ENCODE assay signal across 8 cellular contexts in genomic region chr22:27918351-27919221, GRCh38. TPM values are rescaled to one million over a fixed set of nuclear protein-coding genes. Genes with fewer than 3 reads are reported as not detected.
A peak's percentile ranks its signal among the peaks of the same experiment; 100 is the strongest.
DNase-seq lines count a peak whose midpoint lies in the region; ATAC-seq and TF ChIP-seq lines count a peak whose summit lies in the region.

No MANE protein-coding gene starts in this region.

- H3K36me3 Mint-ChIP-seq in activated naive CD8-positive, alpha-beta T cell treated with anti-CD3 and anti-CD28 coated beads for 36 hours = peaks cover 38% of the 10 kb centered on the region

- H3K9me3 ChIP-seq in SK-N-MC (ENCODE audit: low read depth, low read length) = no peaks in the 10 kb centered on the region
- H3K9me3 ChIP-seq in transverse colon = no peaks in the 10 kb centered on the region

- TF ChIP-seq POLR2A in transverse colon (IDR thresholded peaks at IDR 0.05) = no peak

- 0 to 2% methylated on average over 5 to 49 of the region's 60 CpGs for WGBS in transverse colon (ENCODE audit: low coverage in 1 of 2), 2 donors

- peak overlapping the region; percentile 98 for H3K4me3 Mint-ChIP-seq in activated naive CD8-positive, alpha-beta T cell treated with anti-CD3 and anti-CD28 coated beads for 36 hours

- peaks cover 6% of the 10 kb centered on the region for H3K27me3 Mint-ChIP-seq in activated naive CD8-positive, alpha-beta T cell treated with anti-CD3 and anti-CD28 coated beads for 36 hours

- peak; percentile 7 for DNase-seq in NCI-H1436 (lab: John Stamatoyannopoulos, UW)
- no peak for DNase-seq in NCI-H1436 treated with DMSO at 0.1 percent for 48 hours (lab: John Stamatoyannopoulos, UW)
- DNase-seq in SK-N-MC (ENCODE audit: low read depth, low spot score) = no peak
- peak; percentile 74 for DNase-seq in activated naive CD8-positive, alpha-beta T cell treated with anti-CD3 and anti-CD28 coated beads for 36 hours
- DNase-seq in cardiac septum (ENCODE audit: low spot score) = peak; percentile 84
- peak; percentile 86 for DNase-seq in posterior vena cava (ENCODE audit: low spot score)
- DNase-seq in transverse colon = peak; percentile 55

- H3K27ac Mint-ChIP-seq in activated naive CD8-positive, alpha-beta T cell treated with anti-CD3 and anti-CD28 coated beads for 36 hours = peak overlapping the region; percentile 100

- no peaks in the 10 kb centered on the region for H3K9me3 Mint-ChIP-seq in activated naive CD8-positive, alpha-beta T cell treated with anti-CD3 and anti-CD28 coated beads for 36 hours

- no peak for TF ChIP-seq CTCF in transverse colon (IDR thresholded peaks at IDR 0.05)

- ATAC-seq in HG03342 (IDR thresholded peaks at IDR 0.05; ENCODE audit: unreplicated experiment) = peak; percentile 16

- no peak for TF ChIP-seq EP300 in transverse colon (IDR thresholded peaks at IDR 0.05; ENCODE audit: low read depth)

- H3K27ac ChIP-seq in SK-N-MC (peak overlapping the region; percentile 84), transverse colon (peak overlapping the region; percentile 93 to 99 (median 95))

- peak overlapping the region; percentile 87 for H3K4me3 ChIP-seq in SK-N-MC
- peak overlapping the region; percentile 62 to 98 (median 88) for H3K4me3 ChIP-seq in transverse colon

- intact Hi-C loops in cardiac septum (cut with DNase I) (loop anchor here (2.0 kb wide), 1 partner anchor 36 kb away; no protein-coding TSS in a partner anchor), posterior vena cava (cut with DNase I) (no loop called here), transverse colon (cut with DNase I; ENCODE audit: low total_unique reads) (no loop called here)

- H3K4me1 ChIP-seq in transverse colon = peaks cover 23 to 61% (median 53%) of the 10 kb centered on the region in 4 donors

- peaks cover 57% of the 10 kb centered on the region for H3K4me1 Mint-ChIP-seq in activated naive CD8-positive, alpha-beta T cell treated with anti-CD3 and anti-CD28 coated beads for 36 hours

- no peaks in the 10 kb centered on the region for H3K27me3 ChIP-seq in transverse colon

- H3K9ac ChIP-seq in SK-N-MC (ENCODE audit: insufficient read length) = peak overlapping the region; percentile 89

- H3K36me3 ChIP-seq in SK-N-MC (ENCODE audit: insufficient read depth, low read length) (peaks cover 24% of the 10 kb centered on the region), transverse colon (peaks cover 0 to 3% (median 0%) of the 10 kb centered on the region in 4 donors)

- in situ Hi-C loops in transverse colon (cut with MboI; ENCODE audit: low pct_ligation_motif_present in 1 of 4, low pct_unique_long_range_greater_than_20kb in 1 of 4, low sequenced_read_pairs in 3 of 4) = no loop called here

RNA-seq across cellular contexts. Expression of gene PITPNB, which starts 0.5 kb away (rescaled TPM):
- 100 to 1,000 TPM; 109 to 124 TPM for total RNA-seq in activated naive CD8-positive, alpha-beta T cell treated with anti-CD3 and anti-CD28 coated beads for 36 hours
- total RNA-seq in cardiac septum (69.2 TPM), posterior vena cava (100 to 1,000 TPM in 1 of 2 donors, 10 to 100 TPM in 1; 96.2 to 139 TPM), transverse colon (10 to 100 TPM; 28.0 to 48.2 (median 40.3) TPM)

Comparison
In these comparisons a context has a peak if more than half of its experiments do, and no peak if none do; other contexts are left out.
1. DNase-seq: peak in NCI-H1436 (single experiment), activated naive CD8-positive, alpha-beta T cell treated with anti-CD3 and anti-CD28 coated beads for 36 hours (single experiment), cardiac septum (single experiment), posterior vena cava (single experiment) and transverse colon (single experiment); none in NCI-H1436 treated with DMSO at 0.1 percent for 48 hours (single experiment) and SK-N-MC (single experiment).